Comparison of ENCODE assay signal across 8 cellular contexts in the genomic region with DNA sequence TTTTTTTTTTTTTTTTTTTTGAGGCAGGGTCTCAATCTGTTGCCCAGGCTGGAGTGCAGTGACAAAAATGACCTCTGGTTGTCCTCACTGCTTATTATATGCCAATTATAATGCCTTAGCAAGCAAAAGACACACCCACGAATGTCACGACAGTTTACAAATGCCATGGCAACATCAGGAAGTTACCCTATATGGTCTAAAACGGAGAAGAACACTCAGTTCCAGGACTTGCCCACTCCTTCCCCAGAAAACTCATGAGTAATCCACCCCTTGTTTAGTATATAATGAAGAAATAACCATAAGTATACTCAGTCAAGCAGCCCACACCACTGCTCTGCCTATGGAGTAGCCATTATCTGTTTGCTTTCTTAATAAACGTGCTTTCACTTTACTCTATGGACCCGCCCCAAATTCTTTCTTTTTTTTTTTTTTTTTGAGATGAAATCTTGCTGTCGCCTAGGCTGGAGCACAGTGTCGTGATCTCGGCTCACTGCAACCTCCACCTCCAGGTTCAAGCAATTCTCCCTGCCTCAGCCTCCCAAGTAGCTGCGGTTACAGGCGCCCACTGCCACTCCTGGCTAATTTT.
A peak's percentile ranks its signal among the peaks of the same experiment; 100 is the strongest.
DNase-seq lines count a peak whose midpoint lies in the region; ATAC-seq and TF ChIP-seq lines count a peak whose summit lies in the region.

No MANE protein-coding gene starts in this region.

- no peaks in the 10 kb centered on the region for H3K27me3 ChIP-seq in lung (ENCODE audit: control insufficient read depth, insufficient read depth)

- H3K9me3 ChIP-seq in lung (ENCODE audit: control insufficient read depth in 2 of 2, insufficient read depth in 1 of 2, low read length in 1 of 2): no peaks in the 10 kb centered on the region

- no peak overlapping the region for H3K4me3 ChIP-seq in lung

- H3K36me3 ChIP-seq in lung (ENCODE audit: control insufficient read depth in 2 of 2, insufficient read depth in 2 of 2, low read length in 2 of 2): no peaks in the 10 kb centered on the region

- H3K4me1 ChIP-seq in lung (ENCODE audit: control insufficient read depth in 2 of 2, insufficient read depth in 2 of 2, low read length in 2 of 2): peaks cover 0 to 3% of the 10 kb centered on the region in 2 donors

- TF ChIP-seq CTCF in lung (IDR thresholded peaks at IDR 0.05; ENCODE audit: control extremely low read depth, extremely low read depth): no peak

- DNase-seq in CD1c-positive myeloid dendritic cell (ENCODE audit: extremely low spot score): peak; percentile 95
- DNase-seq in LHCN-M2 (ENCODE audit: low read depth): peak; percentile 76
- peak; percentile 27 to 40 for DNase-seq in activated T-cell treated with anti-CD3 and anti-CD28 coated beads, Interleukin-2, amount 50 U/mL, for 48 hours
- no peak for DNase-seq in lung (ENCODE audit: low spot score)
- DNase-seq in effector CD8-positive, alpha-beta T cell (lab: John Stamatoyannopoulos, UW): no peak
- no peak for DNase-seq in NCI-H1417 treated with DMSO at 0.1 percent for 48 hours (lab: John Stamatoyannopoulos, UW)

- peak overlapping the region in 1 of 2 donors; percentile 88 for H3K27ac ChIP-seq in lung (ENCODE audit: low read depth in 1 of 2, low read length in 1 of 2)

- ATAC-seq in lung (ENCODE audit: insufficient read depth, low FRiP score): peak; percentile 63
- no peak for ATAC-seq in HG02678 (IDR thresholded peaks at IDR 0.05; ENCODE audit: unreplicated experiment)
- no peak for ATAC-seq in HG03025 (IDR thresholded peaks at IDR 0.05; ENCODE audit: low FRiP score, unreplicated experiment)

- 34 to 59% methylated on average over 10 of the region's 10 CpGs for WGBS in lung, 2 donors

Comparison
In these comparisons a context has a peak if more than half of its experiments do, and no peak if none do; other contexts are left out.
1. DNase-seq: peak in CD1c-positive myeloid dendritic cell (single experiment), LHCN-M2 (single experiment) and activated T-cell treated with anti-CD3 and anti-CD28 coated beads, Interleukin-2, amount 50 U/mL, for 48 hours (2 of 2); none in lung (single experiment), effector CD8-positive, alpha-beta T cell (single experiment) and NCI-H1417 treated with DMSO at 0.1 percent for 48 hours (single experiment).